In genomic region chr9:127870887-127871286, GRCh38 we compare ENCODE assay signal across 24 cellular contexts.
"Had no signal": no experiment of that assay in that cellular context is flagged by ENCODE, and none has a peak within 500 bp of the region (broad histone marks: within the 10 kb centered on the region; RNA-seq: fewer than 3 reads in every experiment).

No MANE protein-coding gene starts in this region.

- H3K27ac Mint-ChIP-seq: memory B cell; neural progenitor cell; progenitor cell of endocrine pancreas; stimulated activated memory B cell treated with anti-CD40 and anti-IgM and Interleukin-4, amounts not matched to agents 10 μg/mL and 1 μg/mL and 100 μg/mL, for 72 hours had no signal

- H3K36me3 Mint-ChIP-seq: memory B cell; stimulated activated memory B cell treated with anti-CD40 and anti-IgM and Interleukin-4, amounts not matched to agents 10 μg/mL and 1 μg/mL and 100 μg/mL, for 72 hours had no signal

- H3K9me3 Mint-ChIP-seq: memory B cell; naive thymus-derived CD4-positive, alpha-beta T cell; neural progenitor cell; stimulated activated memory B cell treated with anti-CD40 and anti-IgM and Interleukin-4, amounts not matched to agents 10 μg/mL and 1 μg/mL and 100 μg/mL, for 72 hours; stimulated activated naive CD8-positive, alpha-beta T cell treated with anti-CD3 and anti-CD28 coated beads, Interleukin-15, Interleukin-2, amounts not matched to agents 100 ng/mL and 50 ng/mL, for 24 hours had no signal

- H3K27ac ChIP-seq: colonic mucosa, foreskin keratinocyte, hepatocyte, lower lobe of right lung, neural progenitor cell, pancreas, tibial nerve, upper lobe of right lung had no signal

- H3K4me1 ChIP-seq: neural progenitor cell had no signal

- H3K4me3 ChIP-seq: colonic mucosa, hepatocyte, left ventricle myocardium inferior, lower lobe of right lung, neural progenitor cell, pancreas, smooth muscle cell, tibial nerve, upper lobe of right lung had no signal

- H3K27me3 Mint-ChIP-seq: memory B cell; naive thymus-derived CD4-positive, alpha-beta T cell; progenitor cell of endocrine pancreas; stimulated activated memory B cell treated with anti-CD40 and anti-IgM and Interleukin-4, amounts not matched to agents 10 μg/mL and 1 μg/mL and 100 μg/mL, for 72 hours; stimulated activated naive CD8-positive, alpha-beta T cell treated with anti-CD3 and anti-CD28 coated beads, Interleukin-15, Interleukin-2, amounts not matched to agents 100 ng/mL and 50 ng/mL, for 24 hours had no signal

- H3K4me3 Mint-ChIP-seq: memory B cell; naive thymus-derived CD4-positive, alpha-beta T cell; stimulated activated memory B cell treated with anti-CD40 and anti-IgM and Interleukin-4, amounts not matched to agents 10 μg/mL and 1 μg/mL and 100 μg/mL, for 72 hours; stimulated activated naive CD8-positive, alpha-beta T cell treated with anti-CD3 and anti-CD28 coated beads, Interleukin-15, Interleukin-2, amounts not matched to agents 100 ng/mL and 50 ng/mL, for 24 hours had no signal

- H3K27me3 ChIP-seq: colonic mucosa, foreskin keratinocyte, hepatocyte, neural progenitor cell, pancreas, tibial nerve, upper lobe of right lung had no signal

- DNase-seq: colonic mucosa; dermis blood vessel endothelial cell; erythroblast; foreskin keratinocyte; kidney; left cardiac atrium; left ventricle myocardium inferior; lower lobe of right lung; midbrain; naive thymus-derived CD4-positive, alpha-beta T cell; nucleus accumbens; stimulated activated CD4-positive, alpha-beta T cell treated with anti-CD3 and anti-CD28 coated beads, Interleukin-2, amount 100 ng/mL, for 48 hours; stimulated activated CD8-positive, alpha-beta memory T cell treated with anti-CD3 and anti-CD28 coated beads, Interleukin-4, amount 100 ng/mL, for 48 hours had no signal

- H3K9me3 ChIP-seq: colonic mucosa, left ventricle myocardium inferior, lower lobe of right lung, pancreas, tibial nerve, upper lobe of right lung had no signal

- ATAC-seq: foreskin keratinocyte; left cardiac atrium; lower lobe of right lung; naive thymus-derived CD4-positive, alpha-beta T cell; pancreas; right cardiac atrium; stimulated activated memory B cell treated with anti-CD40 and anti-IgM and Interleukin-4, amounts not matched to agents 10 μg/mL and 1 μg/mL and 100 μg/mL, for 72 hours; upper lobe of right lung had no signal

- H3K36me3 ChIP-seq: colonic mucosa, neural progenitor cell had no signal
